ENCODE assay signal across 36 cellular contexts in the genomic region with DNA sequence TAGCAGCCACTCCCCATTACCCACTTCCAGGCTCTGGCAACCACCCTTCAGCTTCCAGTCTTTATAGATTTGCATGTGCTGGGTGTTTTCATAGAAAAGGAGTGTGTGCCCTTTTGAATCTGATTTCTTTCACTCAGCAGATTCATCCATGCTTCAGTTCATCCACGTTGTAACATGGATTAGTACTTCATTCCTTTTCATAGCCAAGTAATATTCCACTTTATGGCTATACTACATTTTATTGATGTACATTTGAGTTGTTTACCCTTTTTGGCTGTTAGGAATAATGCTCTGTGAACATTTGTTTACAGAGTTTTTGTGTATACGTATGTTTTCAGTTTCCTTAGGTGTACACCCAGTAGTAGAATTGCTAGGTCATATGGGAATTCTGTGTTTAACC.
"Had no signal": no experiment of that assay in that cellular context is flagged by ENCODE, and none has a peak within 500 bp of the region (broad histone marks: within the 10 kb centered on the region; RNA-seq: fewer than 3 reads in every experiment).

No MANE protein-coding gene starts in this region.

- H3K27me3 ChIP-seq: MG63 had no signal

- H3K9me3 ChIP-seq: MG63 had no signal

- DNase-seq: Karpas-422, Kasumi-1, MG63, MM.1S, NCI-H1048, NCI-H1092, NCI-H1092 treated with DMSO at 0.1 percent for 48 hours, NCI-H1105, NCI-H1105 treated with DMSO at 0.1 percent for 48 hours, NCI-H1417, NCI-H1417 treated with DMSO at 0.1 percent for 48 hours, NCI-H1436, NCI-H1436 treated with DMSO at 0.1 percent for 48 hours, NCI-H146, NCI-H1694, NCI-H1694 treated with DMSO at 0.1 percent for 48 hours, NCI-H187, NCI-H187 treated with DMSO at 0.1 percent for 48 hours, NCI-H1930, NCI-H2029, NCI-H2029 treated with DMSO at 0.1 percent for 48 hours, NCI-H2081, NCI-H2081 treated with DMSO at 0.1 percent for 48 hours, NCI-H2107, NCI-H2171, NCI-H2171 treated with DMSO at 0.1 percent for 48 hours, NCI-H2227 treated with DMSO at 0.1 percent for 48 hours, NCI-H226, NCI-H345, NCI-H446, NCI-H446 treated with DMSO at 0.1 percent for 48 hours, NCI-H510A, NCI-H510A treated with DMSO at 0.1 percent for 48 hours, NCI-H524, NCI-H524 treated with DMSO at 0.1 percent for 48 hours, NCI-H526 had no signal

- H3K36me3 ChIP-seq: MG63 had no signal

- H3K4me3 ChIP-seq: MG63 had no signal
